Comparison of ENCODE assay signal across 8 cellular contexts in the genomic region with DNA sequence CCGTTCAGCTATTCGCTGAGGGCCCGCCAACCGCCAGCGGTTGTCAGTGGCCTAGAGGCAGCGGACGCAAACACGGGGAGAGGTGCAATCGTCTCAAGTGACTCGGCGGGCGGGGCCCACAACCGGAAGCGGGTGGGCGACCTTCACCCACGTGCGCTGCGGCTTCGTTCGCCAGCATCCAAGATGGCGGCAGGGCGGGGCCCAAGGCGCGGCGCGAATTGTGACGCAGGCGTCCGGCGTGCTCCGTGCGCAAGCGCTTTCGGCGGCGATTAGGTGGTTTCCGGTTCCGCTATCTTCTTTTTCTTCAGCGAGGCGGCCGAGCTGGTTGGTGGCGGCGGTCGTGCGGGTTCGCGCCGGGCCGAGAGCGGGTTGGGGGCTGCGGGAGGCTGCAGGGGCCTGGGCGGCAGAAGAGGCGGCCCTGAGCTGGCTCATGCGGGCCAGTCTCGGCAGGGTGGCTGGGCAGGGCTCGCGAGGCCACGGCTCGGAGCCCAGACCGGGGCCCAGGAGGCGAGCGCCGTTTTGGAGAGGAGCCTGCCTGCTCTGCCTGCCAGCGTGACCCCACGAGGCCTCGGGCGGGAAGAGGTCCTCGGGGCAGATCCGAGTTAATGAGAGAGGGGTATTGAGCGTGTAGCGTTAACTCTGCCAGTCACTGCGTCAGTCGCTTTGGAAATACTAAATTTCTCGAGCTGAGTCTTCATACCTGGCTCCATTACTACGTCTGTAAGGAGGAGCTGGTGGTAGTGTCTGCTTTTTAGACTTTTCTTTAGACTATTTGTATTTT. TPM values are rescaled to one million over a fixed set of nuclear protein-coding genes. Genes with fewer than 3 reads are reported as not detected.
DNase-seq lines count a peak whose midpoint lies in the region; ATAC-seq and TF ChIP-seq lines count a peak whose summit lies in the region.

A gene (plus strand): TSS at position 294 of the 781 bp plus-strand sequence. CDS start 1,444 bp downstream, outside the sequence.

- peaks cover 14% of the 10 kb centered on the region for H3K4me1 ChIP-seq in adipocyte (ENCODE audit: control insufficient read depth, insufficient read depth, low read length)

- no peaks in the 10 kb centered on the region for H3K27me3 Mint-ChIP-seq in type B pancreatic cell

- H3K4me1 Mint-ChIP-seq in type B pancreatic cell (ENCODE audit: unreplicated experiment) = peaks cover 16% of the 10 kb centered on the region

- H3K4me3 Mint-ChIP-seq in type B pancreatic cell = peak within 1 kb of the TSS; percentile 93

- H3K9me3 Mint-ChIP-seq in type B pancreatic cell = no peaks in the 10 kb centered on the region

- intact Hi-C loops in Right ventricle myocardium superior (cut with DNase I) = no loop called here

- peaks cover 66% of the 10 kb centered on the region for H3K36me3 ChIP-seq in adipocyte (ENCODE audit: control insufficient read depth, insufficient read depth, low read length, severe bottlenecking)

- H3K4me3 ChIP-seq in adipocyte (ENCODE audit: low read length) = peak within 1 kb of the TSS; percentile 94

- peak; percentile 91 for ATAC-seq in HG02763 (IDR thresholded peaks at IDR 0.05; ENCODE audit: unreplicated experiment)
- ATAC-seq in Right ventricle myocardium superior (ENCODE audit: poor library complexity) = peak; percentile 99

- H3K9ac ChIP-seq in adipocyte (ENCODE audit: low read length) = peak within 1 kb of the TSS; percentile 98

- TF ChIP-seq CTCF in GM12873 (IDR thresholded peaks at IDR 0.05; ENCODE audit: insufficient read depth, low read depth, low read length, missing control alignments) = peak; percentile 1
- TF ChIP-seq CTCF in type B pancreatic cell (conservative IDR thresholded peaks at IDR 0.05) = no peak

- H3K9me3 ChIP-seq in adipocyte (ENCODE audit: control insufficient read depth, low read length) = no peaks in the 10 kb centered on the region

- H3K27ac Mint-ChIP-seq in type B pancreatic cell = peak within 1 kb of the TSS; percentile 97

- H3K36me3 Mint-ChIP-seq in type B pancreatic cell = peaks cover 15% of the 10 kb centered on the region

- H3K27me3 ChIP-seq in adipocyte (replicated peaks; ENCODE audit: control insufficient read depth, insufficient read depth, low read length) = no peaks in the 10 kb centered on the region

- peak; percentile 97 for DNase-seq in NCI-H1436 (lab: John Stamatoyannopoulos, UW)
- peak; percentile 98 for DNase-seq in T follicular helper cell (ENCODE audit: low read depth)
- DNase-seq in adipocyte (ENCODE audit: low read depth) = peak; percentile 99
- DNase-seq in Right ventricle myocardium superior = peak; percentile 99
- peak; percentile 93 for DNase-seq in pons (ENCODE audit: low spot score)
- DNase-seq in type B pancreatic cell (ENCODE audit: extremely low spot score, unreplicated experiment) = peak; percentile 99

RNA-seq across cellular contexts. Expression of the gene that starts here (rescaled TPM):
- total RNA-seq in Right ventricle myocardium superior = 684 TPM
- 1,126 and 1,202 TPM in 2 replicates for total RNA-seq in type B pancreatic cell (ENCODE audit: low replicate concordance)

Comparison
In these comparisons a context has a peak if more than half of its experiments do, and no peak if none do; other contexts are left out.
1. Peak in every context shown above with its lines: DNase-seq, ATAC-seq and H3K4me3 ChIP-seq.